ENCODE assay signal across 8 cellular contexts in genomic region chr16:89700649-89701424, GRCh38. TPM values are rescaled to one million over a fixed set of nuclear protein-coding genes. Genes with fewer than 3 reads are reported as not detected.
DNase-seq lines count a peak whose midpoint lies in the region; ATAC-seq and TF ChIP-seq lines count a peak whose summit lies in the region.

No MANE protein-coding gene starts in this region.

- in situ Hi-C loops in astrocyte of the spinal cord (cut with HindIII; ENCODE audit: low sequenced_read_pairs): no loop called here

- H3K4me1 ChIP-seq in iPS-15b (ENCODE audit: control insufficient read depth, insufficient read depth, low read length): no peaks in the 10 kb centered on the region
- peaks cover 14 to 29% (median 23%) of the 10 kb centered on the region in 3 donors for H3K4me1 ChIP-seq in skeletal muscle tissue (ENCODE audit: control insufficient read depth in 3 of 3, insufficient read depth in 3 of 3, low read length in 3 of 3)

- no peak overlapping the region for H3K27ac ChIP-seq in SK-N-MC
- H3K27ac ChIP-seq in skeletal muscle tissue (ENCODE audit: low read depth, low read length): peak overlapping the region; percentile 40

- ATAC-seq in HG03159 (IDR thresholded peaks at IDR 0.05; ENCODE audit: unreplicated experiment) (peak; percentile 13), GM18517 (IDR thresholded peaks at IDR 0.05; ENCODE audit: unreplicated experiment) (no peak), HG02678 (IDR thresholded peaks at IDR 0.05; ENCODE audit: unreplicated experiment) (no peak)

- peak overlapping the region; percentile 79 for H3K4me3 ChIP-seq in SK-N-MC
- peak overlapping the region; percentile 74 for H3K4me3 ChIP-seq in astrocyte of the spinal cord (ENCODE audit: low read depth, low read length)
- H3K4me3 ChIP-seq in iPS-15b (ENCODE audit: low read depth, low read length): peak overlapping the region; percentile 75
- H3K4me3 ChIP-seq in skeletal muscle tissue (ENCODE audit: low read length in 3 of 3): peak overlapping the region; percentile 62 to 73 (median 69)

- H3K27me3 ChIP-seq in iPS-15b (ENCODE audit: control insufficient read depth, insufficient read depth, low read length): peaks cover 6% of the 10 kb centered on the region
- H3K27me3 ChIP-seq in skeletal muscle tissue (ENCODE audit: control insufficient read depth in 3 of 3, insufficient read depth in 3 of 3, low read length in 3 of 3): peaks cover 10 to 25% (median 25%) of the 10 kb centered on the region in 3 donors

- H3K9me3 ChIP-seq in SK-N-MC (ENCODE audit: low read depth, low read length): no peaks in the 10 kb centered on the region
- H3K9me3 ChIP-seq in iPS-15b (ENCODE audit: control insufficient read depth, insufficient read depth, low read length): no peaks in the 10 kb centered on the region
- H3K9me3 ChIP-seq in skeletal muscle tissue (ENCODE audit: control insufficient read depth in 3 of 3, low read length in 3 of 3): no peaks in the 10 kb centered on the region

- peak; percentile 30 for TF ChIP-seq CTCF in astrocyte of the spinal cord (IDR thresholded peaks at IDR 0.05; ENCODE audit: low read depth, low read length)

- H3K36me3 ChIP-seq in SK-N-MC (ENCODE audit: insufficient read depth, low read length) (no peaks in the 10 kb centered on the region), iPS-15b (ENCODE audit: control insufficient read depth, insufficient read depth, low read length) (peaks cover 14% of the 10 kb centered on the region), skeletal muscle tissue (ENCODE audit: control insufficient read depth in 3 of 3, insufficient read depth in 3 of 3, low read length in 3 of 3) (no peaks in the 10 kb centered on the region)

- H3K9ac ChIP-seq in SK-N-MC (ENCODE audit: insufficient read length) (peak overlapping the region; percentile 20), iPS-15b (ENCODE audit: low read depth, low read length) (no peak overlapping the region), skeletal muscle tissue (ENCODE audit: low read depth in 1 of 3, low read length in 3 of 3) (peak overlapping the region in 2 of 3 donors; percentile 62 to 68)

- DNase-seq in EH (ENCODE audit: low read depth) (peak; percentile 38), SK-N-MC (ENCODE audit: low read depth, low spot score) (no peak), astrocyte of the spinal cord (ENCODE audit: low read depth, low spot score) (peak; percentile 35)

RNA-seq across cellular contexts. Expression of gene SPATA2L, which starts 0.7 kb away (rescaled TPM):
- 6.8 TPM for total RNA-seq in skeletal muscle tissue

RNA-seq across cellular contexts. Expression of gene CDK10, which starts 14.3 kb away (rescaled TPM):
- 17.7 TPM for total RNA-seq in skeletal muscle tissue

RNA-seq across cellular contexts. Expression of gene VPS9D1, which starts 19.9 kb away (rescaled TPM):
- total RNA-seq in skeletal muscle tissue: 3.1 TPM

RNA-seq across cellular contexts. Expression of gene ZNF276, which starts 20.5 kb away (rescaled TPM):
- total RNA-seq in skeletal muscle tissue: 15.1 TPM

RNA-seq across cellular contexts. Expression of gene SPATA33, which starts 43.2 kb away (rescaled TPM):
- total RNA-seq in skeletal muscle tissue: 2.1 TPM
